In the genomic region with DNA sequence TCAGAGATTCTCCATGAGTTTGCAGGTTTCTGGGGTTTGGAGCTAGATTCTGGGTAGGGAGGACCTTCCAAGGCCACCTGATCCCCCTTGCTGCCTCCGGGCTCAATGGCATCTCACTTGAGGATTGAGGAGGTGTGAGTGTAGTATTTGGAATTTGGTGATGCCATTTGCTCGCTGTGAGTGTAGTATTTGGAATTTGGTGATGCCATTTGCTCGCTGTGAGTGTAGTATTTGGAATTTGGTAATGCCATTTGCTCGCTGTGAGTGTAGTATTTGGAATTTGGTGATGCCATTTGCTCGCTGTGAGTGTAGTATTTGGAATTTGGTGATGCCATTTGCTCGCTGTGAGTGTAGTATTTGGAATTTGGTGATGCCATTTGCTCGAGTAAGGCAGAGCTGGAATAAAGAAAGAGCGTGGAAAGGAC, we compare ENCODE assay signal across 8 cellular contexts.
DNase-seq lines count a peak whose midpoint lies in the region; ATAC-seq, FAIRE-seq and TF ChIP-seq lines count a peak whose summit lies in the region.
"Not testable (repeated sequence)": the region's sequence is repeated elsewhere in the genome, so short reads cannot be mapped to it uniquely, and the experiment has no call there.

No MANE protein-coding gene starts in this region.

- H3K79me2 ChIP-seq in PC-3 (ENCODE audit: low read length); mesendoderm (ENCODE audit: control insufficient read depth, insufficient read depth, low read length): not testable (repeated sequence)

- BruUV-seq in PC-3 (replicated peaks; lab: Mats Ljungman, UMichigan) = not testable (repeated sequence)

- not testable (repeated sequence) for H3K9ac ChIP-seq in PC-3 (ENCODE audit: low read length); mesendoderm (ENCODE audit: low read length)
- H3K9ac ChIP-seq in skeletal muscle satellite cell (ENCODE audit: low read depth, low read length) = peak overlapping the region; percentile 68

- POLR2A ChIA-PET in PC-3 (lab: Charles Lee; ENCODE audit: unreplicated experiment) = not testable (repeated sequence)

- H3K9me3 ChIP-seq in PC-3 (ENCODE audit: low read length); skeletal muscle satellite cell (replicated peaks; ENCODE audit: low read length): not testable (repeated sequence)

- H2BK5ac ChIP-seq in mesendoderm (ENCODE audit: low read length) = not testable (repeated sequence)

- H4K5ac ChIP-seq in mesendoderm (ENCODE audit: low read length) = not testable (repeated sequence)

- H3K36me3 ChIP-seq in PC-3 (ENCODE audit: low read depth, low read length); bronchial epithelial cell (ENCODE audit: control insufficient read depth, insufficient read depth, low read length); mesendoderm (ENCODE audit: control insufficient read depth, insufficient read depth, low read length); skeletal muscle satellite cell (ENCODE audit: insufficient read depth, low read length): not testable (repeated sequence)

- peak; percentile 48 for DNase-seq in AG10803 (ENCODE audit: low read depth)
- peak; percentile 60 for DNase-seq in HCEC 1CT
- peak; percentile 74 for DNase-seq in PC-3
- DNase-seq in bronchial epithelial cell (ENCODE audit: low read depth) = peak; percentile 31
- DNase-seq in fibroblast of the aortic adventitia (ENCODE audit: low read depth) = peak; percentile 38
- peak; percentile 50 for DNase-seq in mesendoderm

- not testable (repeated sequence) for H3K23ac ChIP-seq in mesendoderm (ENCODE audit: low read length)

- not testable (repeated sequence) for H2BK15ac ChIP-seq in mesendoderm (replicated peaks; ENCODE audit: low read depth)

- H2AFZ ChIP-seq in PC-3 (ENCODE audit: low read length) = not testable (repeated sequence)

- H3K27me3 ChIP-seq in PC-3 (ENCODE audit: low read length); bronchial epithelial cell (ENCODE audit: control insufficient read depth, insufficient read depth, low read length); mesendoderm (ENCODE audit: insufficient read depth, low read length, poor library complexity); skeletal muscle satellite cell (ENCODE audit: control insufficient read depth, insufficient read depth, low read length): not testable (repeated sequence)

- peak overlapping the region; percentile 27; the same call in 1 of the 2 replicates for H3K4me2 ChIP-seq in PC-3 (ENCODE audit: low read length)
- not testable (repeated sequence) for H3K4me2 ChIP-seq in mesendoderm (ENCODE audit: low read length); skeletal muscle satellite cell (ENCODE audit: low read length)

- not testable (repeated sequence) for H3F3A ChIP-seq in PC-3 (ENCODE audit: low read length, unreplicated experiment)

- intact Hi-C loops in PC-3 (cut with micrococcal nuclease) = not testable (repeated sequence)

- H4K8ac ChIP-seq in mesendoderm (ENCODE audit: low read depth, low read length) = not testable (repeated sequence)

- H3K79me1 ChIP-seq in mesendoderm (ENCODE audit: low read length) = not testable (repeated sequence)

- not testable (repeated sequence) for H3K56ac ChIP-seq in mesendoderm (ENCODE audit: low read length)

- H3K9me2 ChIP-seq in PC-3 (replicated peaks; ENCODE audit: low read length) = not testable (repeated sequence)

- H3K4me1 ChIP-seq in PC-3 (ENCODE audit: insufficient read depth, low read length) = peaks cover 27% of the 10 kb centered on the region
- H3K4me1 ChIP-seq in mesendoderm (ENCODE audit: control insufficient read depth, low read depth, low read length) = not testable (repeated sequence)
- H3K4me1 ChIP-seq in skeletal muscle satellite cell (ENCODE audit: control insufficient read depth, insufficient read depth, low read length) = peaks cover 27% of the 10 kb centered on the region

- CTCF ChIA-PET in PC-3 (lab: Charles Lee) = not testable (repeated sequence)

- not testable (repeated sequence) for H2BK120ac ChIP-seq in mesendoderm (ENCODE audit: low read depth, low read length)

- not testable (repeated sequence) for FAIRE-seq in bronchial epithelial cell (lab: Jason Lieb, UNC)

- H2AK5ac ChIP-seq in mesendoderm (ENCODE audit: low read length) = not testable (repeated sequence)

- H4K20me1 ChIP-seq in PC-3 (ENCODE audit: low read length) = not testable (repeated sequence)

- not testable (repeated sequence) for H3K18ac ChIP-seq in mesendoderm (ENCODE audit: low read length)

- ATAC-seq in PC-3 = not testable (repeated sequence)
- peak; percentile 74 for ATAC-seq in SK-N-SH treated with all-trans-retinoic acid at 6 μM for 48 hours

- H3K27ac ChIP-seq in PC-3 (ENCODE audit: low read length) = peak overlapping the region; percentile 44
- not testable (repeated sequence) for H3K27ac ChIP-seq in mesendoderm (ENCODE audit: low read depth, low read length)

- H3K4me3 ChIP-seq in AG10803 (ENCODE audit: low read length); PC-3 (ENCODE audit: low read length); bronchial epithelial cell (ENCODE audit: low read depth, low read length); fibroblast of the aortic adventitia (ENCODE audit: low read depth, low read length); mesendoderm (ENCODE audit: low read length); skeletal muscle satellite cell (ENCODE audit: low read length): not testable (repeated sequence)

- TF ChIP-seq CTCF in AG10803 (conservative IDR thresholded peaks at IDR 0.05; ENCODE audit: low read length); PC-3 (conservative IDR thresholded peaks at IDR 0.05; ENCODE audit: low read depth, low read length); bronchial epithelial cell (IDR thresholded peaks at IDR 0.05; ENCODE audit: insufficient read depth, low read length, severe bottlenecking); fibroblast of the aortic adventitia (IDR thresholded peaks at IDR 0.05; ENCODE audit: insufficient read depth, low read length): not testable (repeated sequence)

- no CpG with 5 or more reads among the region's 8 CpGs for WGBS in mesendoderm (ENCODE audit: extremely low coverage, insufficient coverage, low lambda C conversion rate)

- not testable (repeated sequence) for H3K4ac ChIP-seq in mesendoderm (ENCODE audit: low read depth, low read length)
